ENCODE assay signal across 13 cellular contexts in genomic region chr21:25509862-25510261, GRCh38.
DNase-seq lines count a peak whose midpoint lies in the region; ATAC-seq lines count a peak whose summit lies in the region.
"Had no signal": no experiment of that assay in that cellular context is flagged by ENCODE, and none has a peak within 500 bp of the region (broad histone marks: within the 10 kb centered on the region; RNA-seq: fewer than 3 reads in every experiment).

No MANE protein-coding gene starts in this region.

- peak overlapping the region; percentile 61 for H3K4me3 Mint-ChIP-seq in activated CD8-positive, alpha-beta memory T cell treated with anti-CD3 and anti-CD28 coated beads, Interleukin-2, amount 10 ng/mL, durations not matched to agents 7 days and 5 days
- peak overlapping the region in 1 of 8 donors; percentile 24 for H3K4me3 Mint-ChIP-seq in naive B cell
- H3K4me3 Mint-ChIP-seq: H9 had no signal

- no peaks in the 10 kb centered on the region for H3K9me3 Mint-ChIP-seq in activated CD8-positive, alpha-beta memory T cell treated with anti-CD3 and anti-CD28 coated beads, Interleukin-2, amount 10 ng/mL, durations not matched to agents 7 days and 5 days (ENCODE audit: low read depth)
- no peaks in the 10 kb centered on the region for H3K9me3 Mint-ChIP-seq in naive B cell
- H3K9me3 Mint-ChIP-seq: H9 had no signal

- ATAC-seq in activated CD8-positive, alpha-beta memory T cell treated with anti-CD3 and anti-CD28 coated beads, Interleukin-2, amount 10 ng/mL, durations not matched to agents 7 days and 5 days = peak; percentile 43
- ATAC-seq in GM21447 (IDR thresholded peaks at IDR 0.05; ENCODE audit: unreplicated experiment) = peak; percentile 52
- peak; percentile 74 for ATAC-seq in HG03378 (IDR thresholded peaks at IDR 0.05; ENCODE audit: unreplicated experiment)
- peak; percentile 80 to 86 for ATAC-seq in naive B cell (ENCODE audit: low read depth in 2 of 2)
- ATAC-seq: A549, sciatic nerve had no signal

- no peaks in the 10 kb centered on the region for H3K27me3 Mint-ChIP-seq in activated CD8-positive, alpha-beta memory T cell treated with anti-CD3 and anti-CD28 coated beads, Interleukin-2, amount 10 ng/mL, durations not matched to agents 7 days and 5 days
- H3K27me3 Mint-ChIP-seq in naive B cell = no peaks in the 10 kb centered on the region

- peaks cover 61% of the 10 kb centered on the region for H3K4me1 Mint-ChIP-seq in activated CD8-positive, alpha-beta memory T cell treated with anti-CD3 and anti-CD28 coated beads, Interleukin-2, amount 10 ng/mL, durations not matched to agents 7 days and 5 days
- H3K4me1 Mint-ChIP-seq in naive B cell = peaks cover 15 to 31% (median 18%) of the 10 kb centered on the region in 3 donors

- peaks cover 17% of the 10 kb centered on the region for H3K36me3 Mint-ChIP-seq in activated CD8-positive, alpha-beta memory T cell treated with anti-CD3 and anti-CD28 coated beads, Interleukin-2, amount 10 ng/mL, durations not matched to agents 7 days and 5 days
- H3K36me3 Mint-ChIP-seq in naive B cell = no peaks in the 10 kb centered on the region

- CTCF ChIA-PET in activated CD8-positive, alpha-beta memory T cell treated with anti-CD3 and anti-CD28 coated beads, Interleukin-2, amount 10 ng/mL, durations not matched to agents 7 days and 5 days (lab: Charles Lee) = interaction anchor here (1.5 kb wide), 2 partner anchors 51 to 89 kb away, joined by 5 read pairs; no protein-coding TSS in a partner anchor

- peak overlapping the region; percentile 79 for H3K27ac Mint-ChIP-seq in activated CD8-positive, alpha-beta memory T cell treated with anti-CD3 and anti-CD28 coated beads, Interleukin-2, amount 10 ng/mL, durations not matched to agents 7 days and 5 days
- peak overlapping the region in 3 of 6 donors; percentile 29 to 72 (median 62) for H3K27ac Mint-ChIP-seq in naive B cell
- H3K27ac Mint-ChIP-seq: H9 had no signal

- DNase-seq in activated CD8-positive, alpha-beta memory T cell treated with anti-CD3 and anti-CD28 coated beads, Interleukin-2, amount 10 ng/mL, durations not matched to agents 7 days and 5 days = no peak
- DNase-seq in activated CD8-positive, alpha-beta memory T cell treated with anti-CD3 and anti-CD28 coated beads, Interleukin-2, amount 50 U/mL, for 4 hours = no peak
- peak; percentile 10 for DNase-seq in naive B cell
- no peak for DNase-seq in CD1c-positive myeloid dendritic cell (ENCODE audit: extremely low spot score)
- no peak for DNase-seq in HCEC 1CT
- DNase-seq in NCI-H1417 (lab: John Stamatoyannopoulos, UW) = no peak
- DNase-seq: H9, NCI-H2171 treated with DMSO at 0.1 percent for 48 hours, SHP77 had no signal
